Comparison of ENCODE assay signal across 17 cellular contexts in the genomic region with DNA sequence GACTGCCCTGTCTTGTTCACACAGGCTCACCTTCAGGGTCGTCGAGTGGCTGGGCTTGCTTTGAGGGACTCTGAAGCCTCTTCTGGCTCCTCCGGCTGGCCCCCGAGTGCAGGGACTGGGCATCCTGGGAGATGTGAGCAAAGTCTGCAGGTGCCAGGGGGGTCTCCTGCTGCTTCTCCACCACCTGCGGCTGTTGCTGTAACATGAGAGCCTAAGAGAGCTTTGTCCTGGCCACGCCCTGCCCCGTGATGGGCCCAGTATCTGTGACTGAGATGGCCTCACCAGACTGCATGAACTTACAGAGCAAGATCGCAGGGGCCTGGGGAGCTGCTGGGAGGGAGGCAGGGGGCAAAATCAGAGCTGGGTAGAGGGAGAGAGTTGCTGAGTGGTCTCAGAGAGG. TPM values are rescaled to one million over a fixed set of nuclear protein-coding genes. Genes with fewer than 3 reads are reported as not detected.
DNase-seq lines count a peak whose midpoint lies in the region; ATAC-seq and TF ChIP-seq lines count a peak whose summit lies in the region.
"Had no signal": no experiment of that assay in that cellular context is flagged by ENCODE, and none has a peak within 500 bp of the region (broad histone marks: within the 10 kb centered on the region; RNA-seq: fewer than 3 reads in every experiment).

No MANE protein-coding gene starts in this region.

- H3K4me3 ChIP-seq in IMR-90 (ENCODE audit: insufficient read depth, low read depth, low read length), result no peak overlapping the region
- H3K4me3 ChIP-seq in testis, result no peak overlapping the region
- H3K4me3 ChIP-seq: gastroesophageal sphincter, right atrium auricular region, thoracic aorta had no signal

- H2BK5ac ChIP-seq in IMR-90 (ENCODE audit: low read depth, low read length, poor library complexity, severe bottlenecking), result no peak overlapping the region

- no peaks in the 10 kb centered on the region for H3K79me1 ChIP-seq in IMR-90 (ENCODE audit: low read depth in 1 of 2, low read length in 2 of 2)

- no peak overlapping the region for H4K5ac ChIP-seq in IMR-90 (ENCODE audit: low read depth, low read length)

- H3K27ac Mint-ChIP-seq in T-cell, result no peak overlapping the region
- H3K27ac Mint-ChIP-seq: activated CD4-positive, alpha-beta memory T cell treated with anti-CD3 and anti-CD28 coated beads for 36 hours; activated T-helper 1 cell treated with anti-CD3 and anti-CD28 coated beads, Interleukin-12 subunit alpha, Interleukin-12 subunit beta, Interleukin-2, Interleukin-4 antibody, amounts not matched to agents 30 ng/mL and 10 ng/mL and 1 ng/mL, durations not matched to agents 14 hours and 24 hours and 36 hours had no signal

- dilution Hi-C loops in IMR-90 (cut with HindIII; ENCODE audit: low sequenced_read_pairs, unreplicated experiment), result no loop called here

- peaks cover 0 to 13% (median 6%) of the 10 kb centered on the region in 3 donors for H3K4me1 Mint-ChIP-seq in T-cell

- no peak overlapping the region for H4K8ac ChIP-seq in IMR-90 (ENCODE audit: low read depth in 2 of 2, low read length in 2 of 2)

- BruUV-seq in IMR-90 (replicated peaks; lab: Mats Ljungman, UMichigan), result no TSS peak

- no peak overlapping the region for H4K91ac ChIP-seq in IMR-90 (ENCODE audit: insufficient read depth, low read depth, low read length)

- no peak overlapping the region for H3K23ac ChIP-seq in IMR-90 (ENCODE audit: low read depth, low read length)

- 8% methylated on average over 2 of the region's 8 CpGs; no CpG with 5 or more reads in 1 of the 2 experiments for WGBS in IMR-90 (ENCODE audit: extremely low coverage in 2 of 2, insufficient read length in 1 of 2), 2 experiments
- 46 to 48% methylated on average over 4 to 8 of the region's 8 CpGs for WGBS in testis, 2 donors

- DNase-seq in DMS79 (lab: John Stamatoyannopoulos, UW) (peak; percentile 15), IMR-90 (no peak), NCI-H526 treated with DMSO at 0.1 percent for 48 hours (lab: John Stamatoyannopoulos, UW) (peak; percentile 16), iPS-NIHi7 (ENCODE audit: extremely low spot score) (peak; percentile 64), testis (no peak), T-cell (no peak)
- DNase-seq: activated CD4-positive, alpha-beta memory T cell treated with anti-CD3 and anti-CD28 coated beads for 36 hours; NCI-H2029; stimulated activated CD4-positive, alpha-beta T cell treated with anti-CD3 and anti-CD28 coated beads, Interleukin-1b, Interleukin-23, amount 100 ng/mL, for 48 hours had no signal

- CTCF ChIA-PET in IMR-90 (lab: Yijun Ruan, JAX) (interaction anchor here (0.8 to 1.3 kb wide), 2 partner anchors 9 to 27 kb away, joined by 3 to 4 read pairs; no protein-coding TSS in a partner anchor), T-cell (lab: Charles Lee) (no interaction called here)

- H2BK15ac ChIP-seq in IMR-90 (ENCODE audit: low read depth, low read length), result no peak overlapping the region

- H3K4me1 ChIP-seq in IMR-90 (ENCODE audit: control insufficient read depth, insufficient read depth, low read length) (peaks cover 2% of the 10 kb centered on the region; the same call in 1 of the 2 replicates), testis (no peaks in the 10 kb centered on the region)
- H3K4me1 ChIP-seq: gastroesophageal sphincter, right atrium auricular region had no signal

- H3K27me3 ChIP-seq in IMR-90 (ENCODE audit: control insufficient read depth, insufficient read depth, low read length) (no peaks in the 10 kb centered on the region; the same call in 1 of the 2 replicates), testis (no peaks in the 10 kb centered on the region)
- H3K27me3 ChIP-seq: right atrium auricular region had no signal

- POLR2A ChIA-PET in IMR-90 (lab: Charles Lee; ENCODE audit: unreplicated experiment), result no interaction called here
- POLR2A ChIA-PET in T-cell (lab: Charles Lee), result no interaction called here

- H3K27me3 Mint-ChIP-seq in T-cell, result peaks cover 11 to 12% of the 10 kb centered on the region in 2 donors

- H3K36me3 Mint-ChIP-seq in T-cell, result no peaks in the 10 kb centered on the region

- TF ChIP-seq POLR2A in IMR-90 (IDR thresholded peaks at IDR 0.05; ENCODE audit: low read depth, low read length) (no peak), testis (IDR thresholded peaks at IDR 0.05) (no peak)

- no peak overlapping the region for H2AK9ac ChIP-seq in IMR-90 (replicated peaks; ENCODE audit: low read depth, low read length, poor library complexity)

- H3K4me3 Mint-ChIP-seq in T-cell, result no peak overlapping the region
- H3K4me3 Mint-ChIP-seq: activated CD4-positive, alpha-beta memory T cell treated with anti-CD3 and anti-CD28 coated beads for 36 hours; activated T-helper 1 cell treated with anti-CD3 and anti-CD28 coated beads, Interleukin-12 subunit alpha, Interleukin-12 subunit beta, Interleukin-2, Interleukin-4 antibody, amounts not matched to agents 30 ng/mL and 10 ng/mL and 1 ng/mL, durations not matched to agents 14 hours and 24 hours and 36 hours had no signal

- no peak overlapping the region for H3K27ac ChIP-seq in IMR-90 (ENCODE audit: insufficient read depth, low read length)
- no peak overlapping the region for H3K27ac ChIP-seq in testis
- H3K27ac ChIP-seq: gastroesophageal sphincter, right atrium auricular region, thoracic aorta had no signal

- H3K9me3 ChIP-seq in IMR-90 (ENCODE audit: control insufficient read depth, insufficient read depth, low read length) (0 out of 2 replicates have a peak, but pooled peaks cover 2% of the 10 kb centered on the region), testis (no peaks in the 10 kb centered on the region)
- H3K9me3 ChIP-seq: thoracic aorta had no signal

- H3K4me2 ChIP-seq in IMR-90 (ENCODE audit: low read depth, low read length), result no peak overlapping the region

- H3K36me3 ChIP-seq in IMR-90 (ENCODE audit: control insufficient read depth, insufficient read depth, low read length), result no peaks in the 10 kb centered on the region
- no peaks in the 10 kb centered on the region for H3K36me3 ChIP-seq in testis (ENCODE audit: low read depth, missing control alignments)
- H3K36me3 ChIP-seq: gastroesophageal sphincter, right atrium auricular region, thoracic aorta had no signal

- H2BK120ac ChIP-seq in IMR-90 (ENCODE audit: low read depth, low read length), result no peak overlapping the region

- no peak for TF ChIP-seq CTCF in IMR-90 (conservative IDR thresholded peaks at IDR 0.05; ENCODE audit: low read depth, low read length)
- TF ChIP-seq CTCF in testis (IDR thresholded peaks at IDR 0.05), result no peak

- in situ Hi-C loops in IMR-90 (cut with MboI; ENCODE audit: low sequenced_read_pairs), result no loop called here

- no peaks in the 10 kb centered on the region for H4K20me1 ChIP-seq in IMR-90 (ENCODE audit: insufficient read depth, low read length)

- no peak overlapping the region for H3K9ac ChIP-seq in IMR-90 (ENCODE audit: low read depth, low read length)

- H3K14ac ChIP-seq in IMR-90 (replicated peaks; ENCODE audit: low read depth, low read length), result no peak overlapping the region

- intact Hi-C loops in IMR-90 (cut with micrococcal nuclease), result no loop called here
- intact Hi-C loops in testis (cut with DNase I; ENCODE audit: low total_unique reads), result no loop called here

- peaks cover 6 to 7% (median 6%) of the 10 kb centered on the region in 3 donors for H3K9me3 Mint-ChIP-seq in T-cell

- H3K18ac ChIP-seq in IMR-90 (ENCODE audit: low read depth, low read length), result no peak overlapping the region

- no peak for TF ChIP-seq RAD21 in IMR-90 (IDR thresholded peaks at IDR 0.05; ENCODE audit: low read length)

- no peaks in the 10 kb centered on the region; the same call in 1 of the 2 replicates for H3K9me1 ChIP-seq in IMR-90 (ENCODE audit: insufficient read depth, low read length)

- H2BK20ac ChIP-seq in IMR-90 (ENCODE audit: low read depth, low read length), result no peak overlapping the region

- no peak overlapping the region for H3K56ac ChIP-seq in IMR-90 (ENCODE audit: extremely low read depth, insufficient read depth, low read length)

- ATAC-seq in IMR-90 (ENCODE audit: low read depth), result no peak
- ATAC-seq in HG02678 (IDR thresholded peaks at IDR 0.05; ENCODE audit: unreplicated experiment), result no peak
- no peak for ATAC-seq in T-cell (replicated peaks in 1 of 4)
- no peak for ATAC-seq in GM18868 (IDR thresholded peaks at IDR 0.05; ENCODE audit: unreplicated experiment)
- ATAC-seq: gastroesophageal sphincter had no signal

- no peak overlapping the region for H2AK5ac ChIP-seq in IMR-90 (ENCODE audit: low read depth, low read length)

- no peak overlapping the region for H3K4ac ChIP-seq in IMR-90 (ENCODE audit: low read depth, low read length)

- H2AFZ ChIP-seq in IMR-90 (replicated peaks; ENCODE audit: low read length, poor library complexity), result peak overlapping the region; percentile 33

RNA-seq across cellular contexts. Expression of gene ERN2, which starts 12.5 kb away (rescaled TPM):
- total RNA-seq in IMR-90 (2012; rRNA removed) (0.54 TPM in 1 of 2 replicates, not detected in the other), testis (under 1 TPM; 0.37 to 0.94 TPM), T-cell (under 1 TPM in 2 of 5 donors, not detected in 3; 0.10 to 0.38 TPM)
- polyA plus RNA-seq in IMR-90 (2012; rRNA removed) (0.39 and 0.60 TPM in 2 replicates), testis (ENCODE audit: insufficient read depth, low read depth, low replicate concordance) (0.32 TPM)
- polyA plus RNA-seq in IMR-90 (2012; cell fraction: cytosol; rRNA removed), result 0.04 and 0.42 TPM in 2 replicates
- polyA plus RNA-seq in IMR-90 (2012; cell fraction: nucleus; rRNA removed; ENCODE audit: low replicate concordance), result 0.21 and 0.53 TPM in 2 replicates
- total RNA-seq: activated CD4-positive, alpha-beta memory T cell treated with anti-CD3 and anti-CD28 coated beads for 36 hours; activated T-helper 1 cell treated with anti-CD3 and anti-CD28 coated beads, Interleukin-12 subunit alpha, Interleukin-12 subunit beta, Interleukin-2, Interleukin-4 antibody, amounts not matched to agents 30 ng/mL and 10 ng/mL and 1 ng/mL, durations not matched to agents 14 hours and 24 hours and 36 hours; right atrium auricular region; SK-MEL-5 had no signal

RNA-seq across cellular contexts. Expression of gene PLK1, which starts 21.8 kb away (rescaled TPM):
- 19.4 and 20.0 TPM in 2 replicates for total RNA-seq in IMR-90 (2012; rRNA removed)
- polyA plus RNA-seq in IMR-90 (2012; rRNA removed), result 59.0 and 67.8 TPM in 2 replicates
- polyA plus RNA-seq in IMR-90 (2012; cell fraction: cytosol; rRNA removed), result 37.4 and 47.0 TPM in 2 replicates
- 45.1 and 98.3 TPM in 2 replicates for polyA plus RNA-seq in IMR-90 (2012; cell fraction: nucleus; rRNA removed; ENCODE audit: low replicate concordance)
- total RNA-seq in testis, result 10 to 100 TPM; 26.3 to 44.5 TPM
- 94.7 TPM for polyA plus RNA-seq in testis (ENCODE audit: insufficient read depth, low read depth, low replicate concordance)
- total RNA-seq in T-cell, result 1 to 10 TPM; 1.5 to 4.6 (median 3.7) TPM

RNA-seq across cellular contexts. Expression of gene CHP2, which starts 54.3 kb away (rescaled TPM):
- not detected in 2 replicates for total RNA-seq in IMR-90 (2012; rRNA removed)
- polyA plus RNA-seq in IMR-90 (2012; rRNA removed), result not detected in 2 replicates
- not detected in 2 replicates for polyA plus RNA-seq in IMR-90 (2012; cell fraction: cytosol; rRNA removed)
- polyA plus RNA-seq in IMR-90 (2012; cell fraction: nucleus; rRNA removed; ENCODE audit: low replicate concordance), result not detected in 2 replicates
- total RNA-seq in testis, result 1 to 10 TPM; 2.4 to 5.7 TPM
- 8.0 TPM for polyA plus RNA-seq in testis (ENCODE audit: insufficient read depth, low read depth, low replicate concordance)
- not detected for total RNA-seq in T-cell
- total RNA-seq: activated CD4-positive, alpha-beta memory T cell treated with anti-CD3 and anti-CD28 coated beads for 36 hours; activated T-helper 1 cell treated with anti-CD3 and anti-CD28 coated beads, Interleukin-12 subunit alpha, Interleukin-12 subunit beta, Interleukin-2, Interleukin-4 antibody, amounts not matched to agents 30 ng/mL and 10 ng/mL and 1 ng/mL, durations not matched to agents 14 hours and 24 hours and 36 hours; gastroesophageal sphincter; OCI-LY7; right atrium auricular region; SK-MEL-5; thoracic aorta had no signal

RNA-seq across cellular contexts. Expression of gene DCTN5, which starts 59.2 kb away (rescaled TPM):
- total RNA-seq in IMR-90 (2012; rRNA removed), result 111 and 121 TPM in 2 replicates
- 43.3 and 49.6 TPM in 2 replicates for polyA plus RNA-seq in IMR-90 (2012; rRNA removed)
- 10.9 and 13.9 TPM in 2 replicates for polyA plus RNA-seq in IMR-90 (2012; cell fraction: cytosol; rRNA removed)
- polyA plus RNA-seq in IMR-90 (2012; cell fraction: nucleus; rRNA removed; ENCODE audit: low replicate concordance), result 14.4 and 61.6 TPM in 2 replicates
- total RNA-seq in testis, result 10 to 100 TPM; 61.3 to 63.3 TPM
- polyA plus RNA-seq in testis (ENCODE audit: insufficient read depth, low read depth, low replicate concordance), result 84.0 TPM
- 10 to 100 TPM; 49.8 to 68.7 (median 59.9) TPM for total RNA-seq in T-cell

RNA-seq across cellular contexts. Expression of gene PALB2, which starts 59.4 kb away (rescaled TPM):
- total RNA-seq in IMR-90 (2012; rRNA removed), result 8.6 and 11.7 TPM in 2 replicates
- 3.1 and 4.1 TPM in 2 replicates for polyA plus RNA-seq in IMR-90 (2012; rRNA removed)
- 0.63 and 0.70 TPM in 2 replicates for polyA plus RNA-seq in IMR-90 (2012; cell fraction: cytosol; rRNA removed)
- 1.1 and 5.1 TPM in 2 replicates for polyA plus RNA-seq in IMR-90 (2012; cell fraction: nucleus; rRNA removed; ENCODE audit: low replicate concordance)
- 10 to 100 TPM; 24.6 to 26.8 TPM for total RNA-seq in testis
- 14.4 TPM for polyA plus RNA-seq in testis (ENCODE audit: insufficient read depth, low read depth, low replicate concordance)
- total RNA-seq in T-cell, result 10 to 100 TPM in 4 of 5 donors, 1 to 10 TPM in 1; 7.9 to 13.1 (median 12.5) TPM

Comparison
In these comparisons a context has a peak if more than half of its experiments do, and no peak if none do; other contexts are left out.
1. DNase-seq: peak in DMS79 (single experiment), NCI-H526 treated with DMSO at 0.1 percent for 48 hours (single experiment) and iPS-NIHi7 (single experiment); none in IMR-90 (single experiment), testis (single experiment) and T-cell (0 of 34).